36 cellular contexts compared by ENCODE assay signal in the genomic region with DNA sequence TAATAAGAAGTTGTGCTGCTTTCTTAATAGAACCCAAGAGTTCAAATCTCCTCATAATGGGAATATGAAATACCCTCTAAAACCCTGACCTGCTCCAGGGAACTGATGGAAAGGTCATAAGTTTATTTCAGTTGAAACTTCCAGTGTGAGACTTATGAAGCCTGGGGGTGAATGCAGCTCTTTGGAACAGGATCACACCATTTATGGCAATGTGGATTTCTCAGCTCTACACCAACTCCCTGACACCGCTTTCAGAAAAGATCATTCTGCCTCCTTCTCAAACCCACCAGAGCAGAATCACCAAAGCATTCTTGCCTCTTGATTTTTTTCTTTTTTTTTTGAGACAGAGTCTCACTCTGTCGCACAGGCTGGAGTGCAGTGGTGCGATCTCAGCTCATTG.
"Had no signal": no experiment of that assay in that cellular context is flagged by ENCODE, and none has a peak within 500 bp of the region (broad histone marks: within the 10 kb centered on the region; RNA-seq: fewer than 3 reads in every experiment).

No MANE protein-coding gene starts in this region.

- H3K4me1 ChIP-seq: ascending aorta had no signal

- H3K27me3 ChIP-seq: ascending aorta, cardiac muscle cell had no signal

- H3K9me3 Mint-ChIP-seq: activated B cell treated with CpG ODN at 0.5 μM for 24 hours; activated CD4-positive, alpha-beta memory T cell treated with anti-CD3 and anti-CD28 coated beads for 36 hours; activated CD4-positive, alpha-beta T cell treated with anti-CD3 and anti-CD28 coated beads, Interleukin-2, amount 10 ng/mL, durations not matched to agents 24 days and 14 days; activated CD8-positive, alpha-beta T cell treated with anti-CD3 and anti-CD28 coated beads for 36 hours; activated naive CD4-positive, alpha-beta T cell treated with anti-CD3 and anti-CD28 coated beads, Interleukin-2, amount 10 ng/mL, durations not matched to agents 7 days and 5 days; activated naive CD4-positive, alpha-beta T cell treated with anti-CD3 and anti-CD28 coated beads, Interleukin-2, amount 50 U/mL, for 24 hours; activated naive CD8-positive, alpha-beta T cell treated with anti-CD3 and anti-CD28 coated beads, Interleukin-2, amount 10 ng/mL, durations not matched to agents 7 days and 5 days; activated naive CD8-positive, alpha-beta T cell treated with anti-CD3 and anti-CD28 coated beads, Interleukin-2, amount 50 U/mL, for 24 hours; activated T-cell treated with anti-CD3 and anti-CD28 coated beads, Interleukin-2, amount 50 U/mL, for 4 hours; activated T-cell treated with anti-CD3 and anti-CD28 coated beads, Interleukin-2, amount 50 U/mL, for 72 hours; activated T-helper 1 cell treated with anti-CD3 and anti-CD28 coated beads, Interleukin-12 subunit alpha, Interleukin-12 subunit beta, Interleukin-2, Interleukin-4 antibody, amounts not matched to agents 30 ng/mL and 10 ng/mL and 1 ng/mL, durations not matched to agents 14 hours and 24 hours and 36 hours; activated T-helper 17 cell treated with anti-CD3 and anti-CD28 coated beads, Interleukin-2, amount 50 U/mL, for 72 hours; brain; central memory CD8-positive, alpha-beta T cell; T-helper 1 cell treated with Interleukin-12 subunit alpha and Interleukin-12 subunit beta and Interleukin-4 antibody, amounts not matched to agents 30 μg/mL and 1 μg/mL, for 36 hours; T-helper 2 cell treated with Interferon-gamma antibody and Interleukin-4, amounts not matched to agents 5 μg/mL and 100 μg/mL, for 36 hours had no signal

- H3K27ac Mint-ChIP-seq: activated B cell treated with CpG ODN at 0.5 μM for 24 hours; activated CD4-positive, alpha-beta memory T cell treated with anti-CD3 and anti-CD28 coated beads for 36 hours; activated CD4-positive, alpha-beta T cell treated with anti-CD3 and anti-CD28 coated beads, Interleukin-2, amount 10 ng/mL, durations not matched to agents 24 days and 14 days; activated CD8-positive, alpha-beta T cell treated with anti-CD3 and anti-CD28 coated beads for 36 hours; activated naive CD4-positive, alpha-beta T cell treated with anti-CD3 and anti-CD28 coated beads, Interleukin-2, amount 10 ng/mL, durations not matched to agents 7 days and 5 days; activated naive CD4-positive, alpha-beta T cell treated with anti-CD3 and anti-CD28 coated beads, Interleukin-2, amount 50 U/mL, for 24 hours; activated naive CD8-positive, alpha-beta T cell; activated naive CD8-positive, alpha-beta T cell treated with anti-CD3 and anti-CD28 coated beads, Interleukin-2, amount 10 ng/mL, durations not matched to agents 7 days and 5 days; activated naive CD8-positive, alpha-beta T cell treated with anti-CD3 and anti-CD28 coated beads, Interleukin-2, amount 50 U/mL, for 24 hours; activated T-cell treated with anti-CD3 and anti-CD28 coated beads, Interleukin-2, amount 50 U/mL, for 72 hours; activated T-helper 1 cell treated with anti-CD3 and anti-CD28 coated beads, Interleukin-12 subunit alpha, Interleukin-12 subunit beta, Interleukin-2, Interleukin-4 antibody, amounts not matched to agents 30 ng/mL and 10 ng/mL and 1 ng/mL, durations not matched to agents 14 hours and 24 hours and 36 hours; activated T-helper 17 cell treated with anti-CD3 and anti-CD28 coated beads, Interleukin-2, amount 50 U/mL, for 72 hours; brain; T-helper 1 cell treated with Interleukin-12 subunit alpha and Interleukin-12 subunit beta and Interleukin-4 antibody, amounts not matched to agents 30 μg/mL and 1 μg/mL, for 36 hours; T-helper 2 cell treated with Interferon-gamma antibody and Interleukin-4, amounts not matched to agents 5 μg/mL and 100 μg/mL, for 36 hours had no signal

- ATAC-seq: activated CD8-positive, alpha-beta T cell treated with anti-CD3 and anti-CD28 coated beads for 36 hours; activated naive CD8-positive, alpha-beta T cell treated with anti-CD3 and anti-CD28 coated beads, Interleukin-2, amount 50 U/mL, for 24 hours; activated T-cell treated with anti-CD3 and anti-CD28 coated beads, Interleukin-2, amount 50 U/mL, for 4 hours; activated T-cell treated with anti-CD3 and anti-CD28 coated beads, Interleukin-2, amount 50 U/mL, for 72 hours; activated T-helper 17 cell treated with anti-CD3 and anti-CD28 coated beads, Interleukin-2, amount 50 U/mL, for 72 hours had no signal

- DNase-seq: activated B cell treated with CpG ODN at 0.5 μM for 24 hours; activated CD4-positive, alpha-beta memory T cell treated with anti-CD3 and anti-CD28 coated beads for 36 hours; activated CD4-positive, alpha-beta T cell treated with anti-CD3 and anti-CD28 coated beads for 4 hours; activated CD4-positive, alpha-beta T cell treated with anti-CD3 and anti-CD28 coated beads, Interleukin-2, amount 10 ng/mL, durations not matched to agents 24 days and 14 days; activated CD4-positive, alpha-beta T cell treated with anti-CD3 and anti-CD28 coated beads, Interleukin-2, amount 50 U/mL, for 1 hour; activated CD4-positive, alpha-beta T cell treated with anti-CD3 and anti-CD28 coated beads, Interleukin-2, amount 50 U/mL, for 4 hours; activated CD4-positive, CD25-positive, alpha-beta regulatory T cell treated with anti-CD3 and anti-CD28 coated beads, Interleukin-2, amount 50 U/mL, for 72 hours; activated CD8-positive, alpha-beta memory T cell treated with anti-CD3 and anti-CD28 coated beads, Interleukin-2, amount 50 U/mL, for 4 hours; activated CD8-positive, alpha-beta T cell treated with anti-CD3 and anti-CD28 coated beads for 36 hours; activated effector memory CD4-positive, alpha-beta T cell treated with anti-CD3 and anti-CD28 coated beads, Interleukin-2, amount 50 U/mL, for 16 hours; activated gamma-delta T cell treated with Interleukin-2 at 50 U/mL for 16 hours; activated naive CD4-positive, alpha-beta T cell; activated naive CD4-positive, alpha-beta T cell treated with anti-CD3 and anti-CD28 coated beads, Interleukin-2, amount 10 ng/mL, durations not matched to agents 7 days and 5 days; activated naive CD8-positive, alpha-beta T cell treated with anti-CD3 and anti-CD28 coated beads, Interleukin-2, amount 10 ng/mL, durations not matched to agents 7 days and 5 days; activated naive CD8-positive, alpha-beta T cell treated with anti-CD3 and anti-CD28 coated beads, Interleukin-2, amount 50 U/mL, for 24 hours; activated T-cell treated with anti-CD3 and anti-CD28 coated beads for 4 hours; activated T-cell treated with anti-CD3 and anti-CD28 coated beads, Interleukin-2, amount 50 U/mL, for 1 hour; activated T-cell treated with anti-CD3 and anti-CD28 coated beads, Interleukin-2, amount 50 U/mL, for 4 hours; activated T-cell treated with anti-CD3 and anti-CD28 coated beads, Interleukin-2, amount 50 U/mL, for 72 hours; amygdala; anterior cingulate cortex; cerebellar nuclear complex; T-helper 1 cell; T-helper 2 cell; T-helper 9 cell had no signal

- H3K36me3 ChIP-seq: cardiac muscle cell had no signal

- H3K4me3 ChIP-seq: ascending aorta, cardiac muscle cell had no signal

- H3K9me3 ChIP-seq: ascending aorta had no signal

- H3K27ac ChIP-seq: ascending aorta, cardiac muscle cell, VCaP had no signal

- H3K27me3 Mint-ChIP-seq: activated B cell treated with CpG ODN at 0.5 μM for 24 hours; activated CD4-positive, alpha-beta memory T cell treated with anti-CD3 and anti-CD28 coated beads for 36 hours; activated CD4-positive, alpha-beta T cell treated with anti-CD3 and anti-CD28 coated beads, Interleukin-2, amount 10 ng/mL, durations not matched to agents 24 days and 14 days; activated CD8-positive, alpha-beta T cell treated with anti-CD3 and anti-CD28 coated beads for 36 hours; activated naive CD4-positive, alpha-beta T cell treated with anti-CD3 and anti-CD28 coated beads, Interleukin-2, amount 10 ng/mL, durations not matched to agents 7 days and 5 days; activated naive CD4-positive, alpha-beta T cell treated with anti-CD3 and anti-CD28 coated beads, Interleukin-2, amount 50 U/mL, for 24 hours; activated naive CD8-positive, alpha-beta T cell; activated naive CD8-positive, alpha-beta T cell treated with anti-CD3 and anti-CD28 coated beads, Interleukin-2, amount 10 ng/mL, durations not matched to agents 7 days and 5 days; activated naive CD8-positive, alpha-beta T cell treated with anti-CD3 and anti-CD28 coated beads, Interleukin-2, amount 50 U/mL, for 24 hours; activated T-helper 17 cell treated with anti-CD3 and anti-CD28 coated beads, Interleukin-2, amount 50 U/mL, for 72 hours; brain; central memory CD8-positive, alpha-beta T cell had no signal

- H3K36me3 Mint-ChIP-seq: activated CD4-positive, alpha-beta memory T cell treated with anti-CD3 and anti-CD28 coated beads for 36 hours had no signal

- H3K4me3 Mint-ChIP-seq: activated B cell treated with CpG ODN at 0.5 μM for 24 hours; activated CD4-positive, alpha-beta memory T cell treated with anti-CD3 and anti-CD28 coated beads for 36 hours; activated CD4-positive, alpha-beta T cell treated with anti-CD3 and anti-CD28 coated beads, Interleukin-2, amount 10 ng/mL, durations not matched to agents 24 days and 14 days; activated CD8-positive, alpha-beta T cell treated with anti-CD3 and anti-CD28 coated beads for 36 hours; activated naive CD4-positive, alpha-beta T cell treated with anti-CD3 and anti-CD28 coated beads, Interleukin-2, amount 10 ng/mL, durations not matched to agents 7 days and 5 days; activated naive CD4-positive, alpha-beta T cell treated with anti-CD3 and anti-CD28 coated beads, Interleukin-2, amount 50 U/mL, for 24 hours; activated naive CD8-positive, alpha-beta T cell; activated naive CD8-positive, alpha-beta T cell treated with anti-CD3 and anti-CD28 coated beads, Interleukin-2, amount 10 ng/mL, durations not matched to agents 7 days and 5 days; activated naive CD8-positive, alpha-beta T cell treated with anti-CD3 and anti-CD28 coated beads, Interleukin-2, amount 50 U/mL, for 24 hours; activated T-cell treated with anti-CD3 and anti-CD28 coated beads, Interleukin-2, amount 50 U/mL, for 4 hours; activated T-cell treated with anti-CD3 and anti-CD28 coated beads, Interleukin-2, amount 50 U/mL, for 72 hours; activated T-helper 1 cell treated with anti-CD3 and anti-CD28 coated beads, Interleukin-12 subunit alpha, Interleukin-12 subunit beta, Interleukin-2, Interleukin-4 antibody, amounts not matched to agents 30 ng/mL and 10 ng/mL and 1 ng/mL, durations not matched to agents 14 hours and 24 hours and 36 hours; activated T-helper 17 cell treated with anti-CD3 and anti-CD28 coated beads, Interleukin-2, amount 50 U/mL, for 72 hours; brain; central memory CD8-positive, alpha-beta T cell; T-helper 1 cell treated with Interleukin-12 subunit alpha and Interleukin-12 subunit beta and Interleukin-4 antibody, amounts not matched to agents 30 μg/mL and 1 μg/mL, for 36 hours; T-helper 2 cell treated with Interferon-gamma antibody and Interleukin-4, amounts not matched to agents 5 μg/mL and 100 μg/mL, for 36 hours had no signal

- H3K4me1 Mint-ChIP-seq: activated B cell treated with CpG ODN at 0.5 μM for 24 hours; activated T-helper 17 cell treated with anti-CD3 and anti-CD28 coated beads, Interleukin-2, amount 50 U/mL, for 72 hours; brain; central memory CD8-positive, alpha-beta T cell had no signal
